In genomic region chr10:17793823-17794759, GRCh38 we compare ENCODE assay signal across 1 cellular context.
TF ChIP-seq lines count a peak whose summit lies in the region.

No MANE protein-coding gene starts in this region.

TF ChIP-seq in HepG2, 621 proteins besides CTCF, POLR2A, EP300 and RAD21 (continued from another document and continues in another):
- TF ChIP-seq CEBPB (IDR thresholded peaks at IDR 0.05; ENCODE audit: borderline replicate concordance, low read depth, low read length) (peak; percentile 36; the same call in 1 of the 2 replicates), ZNF503 (CRISPR knock-in tag; IDR thresholded peaks at IDR 0.05) (no peak), CERS6 (CRISPR knock-in tag; IDR thresholded peaks at IDR 0.05) (no peak), ZNF782 (CRISPR knock-in tag; IDR thresholded peaks at IDR 0.05; ENCODE audit: borderline replicate concordance) (no peak), NR0B2 (CRISPR knock-in tag; IDR thresholded peaks at IDR 0.05) (no peak), ZNF83 (CRISPR knock-in tag; IDR thresholded peaks at IDR 0.05; ENCODE audit: borderline replicate concordance) (no peak), ZNF687 (CRISPR knock-in tag; IDR thresholded peaks at IDR 0.05) (no peak), WIZ (CRISPR knock-in tag; IDR thresholded peaks at IDR 0.05) (no peak), ZNF501 (CRISPR knock-in tag; IDR thresholded peaks at IDR 0.05) (no peak), NR2F2 (IDR thresholded peaks at IDR 0.05; ENCODE audit: borderline replicate concordance, low read depth) (peak; percentile 87), ZNF784 (CRISPR knock-in tag; IDR thresholded peaks at IDR 0.05; ENCODE audit: borderline replicate concordance) (no peak), ZNF367 (CRISPR knock-in tag; IDR thresholded peaks at IDR 0.05; ENCODE audit: borderline replicate concordance) (no peak), ETS1 (CRISPR knock-in tag; IDR thresholded peaks at IDR 0.05) (no peak), DZIP1 (CRISPR knock-in tag; IDR thresholded peaks at IDR 0.05) (no peak), SP140L (CRISPR knock-in tag; IDR thresholded peaks at IDR 0.05; ENCODE audit: borderline replicate concordance) (no peak), SRY (CRISPR knock-in tag; IDR thresholded peaks at IDR 0.05) (no peak), HNRNPK (IDR thresholded peaks at IDR 0.05; ENCODE audit: low read depth, low read length, poor library complexity, severe bottlenecking) (no peak), ZNF746 (CRISPR knock-in tag; IDR thresholded peaks at IDR 0.05) (no peak), TBX3 (IDR thresholded peaks at IDR 0.05; ENCODE audit: borderline replicate concordance) (peak; percentile 85; the same call in 1 of the 2 replicates), SAFB2 (CRISPR knock-in tag; IDR thresholded peaks at IDR 0.05; ENCODE audit: borderline replicate concordance, low read depth) (no peak), TFAP4 (IDR thresholded peaks at IDR 0.05; ENCODE audit: borderline replicate concordance, low read depth) (peak; percentile 46; the same call in 1 of the 2 replicates), ATF1 (CRISPR knock-in tag; IDR thresholded peaks at IDR 0.05) (no peak), ZFYVE20 (CRISPR knock-in tag; IDR thresholded peaks at IDR 0.05; ENCODE audit: borderline replicate concordance, low read depth) (no peak), ZNF232 (CRISPR knock-in tag; IDR thresholded peaks at IDR 0.05; ENCODE audit: borderline replicate concordance) (no peak), HOXA9 (CRISPR knock-in tag; IDR thresholded peaks at IDR 0.05; ENCODE audit: borderline replicate concordance) (no peak), AHDC1 (CRISPR knock-in tag; IDR thresholded peaks at IDR 0.05; ENCODE audit: borderline replicate concordance) (peak; percentile 28; the same call in 1 of the 2 replicates), TGIF2 (CRISPR knock-in tag; IDR thresholded peaks at IDR 0.05) (no peak), NFATC3 (CRISPR knock-in tag; IDR thresholded peaks at IDR 0.05) (no peak), ZNF772 (CRISPR knock-in tag; IDR thresholded peaks at IDR 0.05) (no peak), HMGA1 (CRISPR knock-in tag; conservative IDR thresholded peaks at IDR 0.05) (no peak), SOX6 (IDR thresholded peaks at IDR 0.05) (no peak), SOX6 (CRISPR knock-in tag; IDR thresholded peaks at IDR 0.05) (no peak), ZNF883 (CRISPR knock-in tag; IDR thresholded peaks at IDR 0.05; ENCODE audit: not compliant biosample characterization) (no peak), ZNF160 (CRISPR knock-in tag; IDR thresholded peaks at IDR 0.05) (no peak), TCF7 (IDR thresholded peaks at IDR 0.05; ENCODE audit: low read depth) (peak; percentile 80), ZNF777 (CRISPR knock-in tag; IDR thresholded peaks at IDR 0.05) (no peak), SATB2 (CRISPR knock-in tag; IDR thresholded peaks at IDR 0.05) (no peak), ZBTB10 (CRISPR knock-in tag; IDR thresholded peaks at IDR 0.05; ENCODE audit: borderline replicate concordance) (no peak)
